10 cellular contexts compared by ENCODE assay signal in the genomic region with DNA sequence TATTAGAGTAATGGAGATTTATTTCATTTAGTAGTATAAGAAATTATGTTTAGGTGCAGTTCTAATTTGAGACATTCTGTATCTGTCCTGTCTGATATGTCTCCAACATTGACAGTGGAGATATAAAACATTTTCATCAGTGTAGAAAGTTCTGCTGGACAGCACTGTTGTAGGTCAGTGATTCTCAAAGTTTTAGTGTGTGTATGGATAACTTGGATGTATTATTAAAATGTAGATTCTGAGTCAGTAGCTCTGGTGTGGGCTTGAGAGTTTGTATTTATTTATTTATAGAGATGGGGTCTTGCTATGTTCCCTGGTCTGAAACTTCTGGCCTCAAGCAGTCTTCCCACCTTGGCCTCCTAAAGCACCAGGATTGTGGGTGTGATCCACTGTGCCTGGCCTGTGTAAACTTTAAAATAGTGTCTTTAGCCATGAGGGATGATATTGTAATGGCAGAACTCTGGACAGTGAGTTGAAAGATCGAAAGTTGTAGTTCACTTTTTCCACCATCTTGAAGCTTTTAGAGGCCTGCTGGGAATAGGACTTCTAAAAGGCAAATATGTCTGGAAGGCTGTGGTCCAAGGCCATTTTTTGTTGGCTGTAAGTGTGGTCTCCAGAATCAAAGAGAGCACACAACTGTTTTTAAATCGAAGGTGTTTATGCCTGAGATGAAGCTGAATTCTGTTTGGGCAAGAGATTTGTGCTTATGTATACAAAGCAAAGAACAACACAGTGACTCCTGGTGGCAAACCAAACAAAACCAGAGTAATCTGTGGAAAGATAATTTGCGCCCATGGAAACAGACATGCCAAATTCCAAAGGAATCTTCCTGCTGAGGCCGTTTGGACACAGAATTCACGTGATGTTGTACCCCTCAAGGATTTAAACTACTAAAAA. TPM values are rescaled to one million over a fixed set of nuclear protein-coding genes. Genes with fewer than 3 reads are reported as not detected.
A peak's percentile ranks its signal among the peaks of the same experiment; 100 is the strongest.
DNase-seq lines count a peak whose midpoint lies in the region; ATAC-seq and TF ChIP-seq lines count a peak whose summit lies in the region.
"Had no signal": no experiment of that assay in that cellular context is flagged by ENCODE, and none has a peak within 500 bp of the region (broad histone marks: within the 10 kb centered on the region; RNA-seq: fewer than 3 reads in every experiment).

No MANE protein-coding gene starts in this region.

- H3K27me3 Mint-ChIP-seq in T-cell = no peaks in the 10 kb centered on the region
- H3K27me3 Mint-ChIP-seq in activated CD4-positive, alpha-beta T cell treated with anti-CD3 and anti-CD28 coated beads, Interleukin-2, amount 10 ng/mL, durations not matched to agents 7 days and 5 days = no peaks in the 10 kb centered on the region

- no peaks in the 10 kb centered on the region for H3K27me3 ChIP-seq in GM23248 (replicated peaks; ENCODE audit: insufficient read depth)
- H3K27me3 ChIP-seq: tibial nerve had no signal

- no peak overlapping the region for H3K4me2 ChIP-seq in GM23248 (ENCODE audit: unreplicated experiment)

- H3K79me2 ChIP-seq in GM23248 (ENCODE audit: insufficient read depth) = peaks cover 99% of the 10 kb centered on the region

- no peak overlapping the region for H3K9ac ChIP-seq in GM23248

- H3K4me3 Mint-ChIP-seq in T-cell = no peak overlapping the region
- H3K4me3 Mint-ChIP-seq in activated CD4-positive, alpha-beta T cell treated with anti-CD3 and anti-CD28 coated beads, Interleukin-2, amount 10 ng/mL, durations not matched to agents 7 days and 5 days = no peak overlapping the region
- H3K4me3 Mint-ChIP-seq: activated T-cell treated with anti-CD3 and anti-CD28 coated beads, Interleukin-2, amount 50 U/mL, for 4 hours had no signal

- 48 to 52% methylated on average over 5 of the region's 5 CpGs for WGBS in GM23248 (ENCODE audit: low coverage in 1 of 2, low lambda C conversion rate in 2 of 2, missing lambda C conversion rate in 2 of 2), 2 experiments

- peak; percentile 35 for TF ChIP-seq CTCF in AG09319 (IDR thresholded peaks at IDR 0.05; ENCODE audit: low read depth, low read length)

- H2AFZ ChIP-seq in GM23248 = no peak overlapping the region

- H3K9me2 ChIP-seq in GM23248 (ENCODE audit: insufficient read depth) = no peaks in the 10 kb centered on the region

- no peak overlapping the region for H3K4me3 ChIP-seq in GM23248
- H3K4me3 ChIP-seq: tibial nerve had no signal

- no peaks in the 10 kb centered on the region for H3K9me3 ChIP-seq in GM23248 (ENCODE audit: low read depth)

- no peaks in the 10 kb centered on the region for H3K9me3 Mint-ChIP-seq in T-cell
- no peaks in the 10 kb centered on the region for H3K9me3 Mint-ChIP-seq in activated CD4-positive, alpha-beta T cell treated with anti-CD3 and anti-CD28 coated beads, Interleukin-2, amount 10 ng/mL, durations not matched to agents 7 days and 5 days
- H3K9me3 Mint-ChIP-seq: activated T-cell treated with anti-CD3 and anti-CD28 coated beads, Interleukin-2, amount 50 U/mL, for 4 hours had no signal

- in situ Hi-C loops in GM23248 (cut with MboI) = no loop called here

- H3K4me1 Mint-ChIP-seq in T-cell = peaks cover 54 to 68% (median 60%) of the 10 kb centered on the region in 3 donors
- H3K4me1 Mint-ChIP-seq in activated CD4-positive, alpha-beta T cell treated with anti-CD3 and anti-CD28 coated beads, Interleukin-2, amount 10 ng/mL, durations not matched to agents 7 days and 5 days = peaks cover 36% of the 10 kb centered on the region

- no peak overlapping the region for H3K27ac ChIP-seq in GM23248

- H3F3A ChIP-seq in GM23248 (ENCODE audit: insufficient read depth) = peaks cover 15% of the 10 kb centered on the region; the same call in 1 of the 2 replicates

- CTCF ChIA-PET in T-cell (lab: Charles Lee) = interaction anchor here in 1 of 2 donors (1.1 to 1.6 kb wide), 2 partner anchors 12 kb away, joined by 3 to 7 read pairs; partner anchors contain the start of gene UBAP1
- CTCF ChIA-PET in activated CD4-positive, alpha-beta T cell treated with anti-CD3 and anti-CD28 coated beads, Interleukin-2, amount 10 ng/mL, durations not matched to agents 7 days and 5 days (lab: Charles Lee) = interaction anchor here (2.3 kb wide), 1 partner anchor 12 kb away, joined by 7 read pairs; the partner anchor contains the start of gene UBAP1

- peaks cover 15% of the 10 kb centered on the region; the same call in 1 of the 2 replicates for H4K20me1 ChIP-seq in GM23248 (ENCODE audit: insufficient read depth)

- peaks cover 13% of the 10 kb centered on the region for H3K36me3 Mint-ChIP-seq in T-cell
- peaks cover 11% of the 10 kb centered on the region for H3K36me3 Mint-ChIP-seq in activated CD4-positive, alpha-beta T cell treated with anti-CD3 and anti-CD28 coated beads, Interleukin-2, amount 10 ng/mL, durations not matched to agents 7 days and 5 days (ENCODE audit: low read depth)

- POLR2A ChIA-PET in T-cell (lab: Charles Lee) = interaction anchor here in 1 of 2 donors (0.9 kb wide), 1 partner anchor 13 kb away, joined by 4 read pairs; the partner anchor contains the start of gene UBAP1
- POLR2A ChIA-PET in activated CD4-positive, alpha-beta T cell treated with anti-CD3 and anti-CD28 coated beads, Interleukin-2, amount 10 ng/mL, durations not matched to agents 7 days and 5 days (lab: Charles Lee) = no interaction called here

- no peaks in the 10 kb centered on the region for H3K36me3 ChIP-seq in GM23248 (ENCODE audit: low read depth)

- peaks cover 26% of the 10 kb centered on the region for H3K4me1 ChIP-seq in GM23248 (ENCODE audit: insufficient read depth)

- H3K27ac Mint-ChIP-seq in T-cell = peak overlapping the region; percentile 61 to 76
- no peak overlapping the region for H3K27ac Mint-ChIP-seq in activated CD4-positive, alpha-beta T cell treated with anti-CD3 and anti-CD28 coated beads, Interleukin-2, amount 10 ng/mL, durations not matched to agents 7 days and 5 days

- DNase-seq in AG09319 (ENCODE audit: extremely low read depth, low read depth) (no peak), GM23248 (peak; percentile 51), T-cell (no peak), kidney tubule cell (ENCODE audit: low spot score) (peak; percentile 20), C1 segment of cervical spinal cord (lab: John Stamatoyannopoulos, UW) (no peak), hepatic stellate cell (ENCODE audit: low spot score) (no peak)
- DNase-seq in activated CD4-positive, alpha-beta T cell treated with anti-CD3 and anti-CD28 coated beads, Interleukin-2, amount 10 ng/mL, durations not matched to agents 7 days and 5 days = no peak
- DNase-seq: activated T-cell treated with anti-CD3 and anti-CD28 coated beads, Interleukin-2, amount 50 U/mL, for 4 hours had no signal

- ATAC-seq in T-cell (replicated peaks in 1 of 4) (no peak), GM18519 (IDR thresholded peaks at IDR 0.05; ENCODE audit: low FRiP score, unreplicated experiment) (no peak)
- ATAC-seq: activated T-cell treated with anti-CD3 and anti-CD28 coated beads, Interleukin-2, amount 50 U/mL, for 4 hours had no signal

RNA-seq across cellular contexts. Expression of gene UBAP1, which starts 12.4 kb away (rescaled TPM):
- total RNA-seq in GM23248 (2014; rRNA removed; shearing (Covaris generic)) = 18.3 and 26.8 TPM in 2 replicates
- polyA plus RNA-seq in GM23248 (2016; fragmentation: Nextera tagmentation; extraction: Ambion mirVana) = 50.1 and 52.2 TPM in 2 replicates
- 10 to 100 TPM; 33.1 to 42.2 (median 35.5) TPM for total RNA-seq in T-cell
- 10 to 100 TPM; 31.6 to 38.8 TPM for total RNA-seq in activated CD4-positive, alpha-beta T cell treated with anti-CD3 and anti-CD28 coated beads, Interleukin-2, amount 10 ng/mL, durations not matched to agents 7 days and 5 days

Comparison
In these comparisons a context has a peak if more than half of its experiments do, and no peak if none do; other contexts are left out.
1. DNase-seq: peak in GM23248 (single experiment) and kidney tubule cell (single experiment); none in AG09319 (single experiment), T-cell (0 of 34), activated CD4-positive, alpha-beta T cell treated with anti-CD3 and anti-CD28 coated beads, Interleukin-2, amount 10 ng/mL, durations not matched to agents 7 days and 5 days (single experiment), C1 segment of cervical spinal cord (0 of 14) and hepatic stellate cell (single experiment).